In the genomic region with DNA sequence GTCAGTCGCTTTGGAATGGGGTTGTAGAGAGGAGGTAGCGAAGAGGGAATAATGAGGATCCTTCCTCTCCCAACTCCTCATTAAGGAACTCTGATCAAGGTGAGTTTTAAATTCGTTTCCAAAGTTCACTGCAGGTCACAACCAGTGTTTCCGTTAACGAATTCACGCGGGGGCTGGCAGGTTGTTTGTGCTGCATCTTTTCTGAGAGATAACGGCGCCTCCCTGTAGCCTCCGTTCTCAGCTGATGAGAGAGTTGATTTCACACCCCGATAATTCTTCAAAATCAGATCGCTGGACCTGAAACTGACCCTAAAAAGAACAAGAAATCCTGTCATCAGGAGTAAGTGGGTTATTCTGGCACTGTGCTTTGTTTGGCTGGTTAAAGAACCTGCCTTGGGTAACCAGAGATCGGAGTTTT, we compare ENCODE assay signal across 9 cellular contexts. TPM values are rescaled to one million over a fixed set of nuclear protein-coding genes. Genes with fewer than 3 reads are reported as not detected.
DNase-seq lines count a peak whose midpoint lies in the region; ATAC-seq and TF ChIP-seq lines count a peak whose summit lies in the region.
"Had no signal": no experiment of that assay in that cellular context is flagged by ENCODE, and none has a peak within 500 bp of the region (broad histone marks: within the 10 kb centered on the region; RNA-seq: fewer than 3 reads in every experiment).

No MANE protein-coding gene starts in this region.

- H3K9me3 Mint-ChIP-seq in natural killer cell treated with Interleukin-12 subunit alpha and Interleukin-12 subunit beta and Interleukin-15 and Interleukin-18, amount 100 ng/mL, for 72 hours = no peaks in the 10 kb centered on the region

- H3K36me3 Mint-ChIP-seq in natural killer cell treated with Interleukin-12 subunit alpha and Interleukin-12 subunit beta and Interleukin-15 and Interleukin-18, amount 100 ng/mL, for 72 hours = no peaks in the 10 kb centered on the region

- DNase-seq in EH (ENCODE audit: low read depth) (peak; percentile 6), NAMALWA (ENCODE audit: low spot score) (peak; percentile 62), astrocyte of the spinal cord (ENCODE audit: low read depth, low spot score) (no peak), ACHN (no peak), NOMO-1 (lab: John Stamatoyannopoulos, UW; ENCODE audit: unreplicated experiment in 2 of 2) (no peak), NOMO-1 treated with DMSO at 0.1 percent for 48 hours (lab: John Stamatoyannopoulos, UW; ENCODE audit: unreplicated experiment) (no peak), GM19238 (ENCODE audit: insufficient read length, low spot score) (no peak)
- DNase-seq in natural killer cell treated with Interleukin-12 subunit alpha and Interleukin-12 subunit beta and Interleukin-15 and Interleukin-18, amount 100 ng/mL, for 72 hours (ENCODE audit: low spot score) = no peak
- DNase-seq: SJCRH30 had no signal

- H3K4me1 Mint-ChIP-seq in natural killer cell treated with Interleukin-12 subunit alpha and Interleukin-12 subunit beta and Interleukin-15 and Interleukin-18, amount 100 ng/mL, for 72 hours (ENCODE audit: low read depth in 2 of 2) = peaks cover 48 to 66% of the 10 kb centered on the region in 2 donors

- ATAC-seq in natural killer cell treated with Interleukin-12 subunit alpha and Interleukin-12 subunit beta and Interleukin-15 and Interleukin-18, amount 100 ng/mL, for 72 hours = no peak

- in situ Hi-C loops in astrocyte of the spinal cord (cut with HindIII; ENCODE audit: low sequenced_read_pairs) (no loop called here), ACHN (cut with HindIII; ENCODE audit: low pct_ligation_motif_present, low pct_unique_long_range_greater_than_20kb, low sequenced_read_pairs) (no loop called here)

- peak overlapping the region; percentile 70 for H3K4me3 ChIP-seq in astrocyte of the spinal cord (ENCODE audit: low read depth, low read length)

- H3K27me3 Mint-ChIP-seq in natural killer cell treated with Interleukin-12 subunit alpha and Interleukin-12 subunit beta and Interleukin-15 and Interleukin-18, amount 100 ng/mL, for 72 hours = peaks cover 26 to 45% of the 10 kb centered on the region in 2 donors

- H3K4me3 Mint-ChIP-seq in natural killer cell treated with Interleukin-12 subunit alpha and Interleukin-12 subunit beta and Interleukin-15 and Interleukin-18, amount 100 ng/mL, for 72 hours = peak overlapping the region; percentile 81

- peak overlapping the region; percentile 85 to 87 for H3K27ac Mint-ChIP-seq in natural killer cell treated with Interleukin-12 subunit alpha and Interleukin-12 subunit beta and Interleukin-15 and Interleukin-18, amount 100 ng/mL, for 72 hours

- TF ChIP-seq CTCF in astrocyte of the spinal cord (IDR thresholded peaks at IDR 0.05; ENCODE audit: low read depth, low read length) = no peak

RNA-seq across cellular contexts. Expression of a gene that starts 33.2 kb away (rescaled TPM):
- total RNA-seq in natural killer cell treated with Interleukin-12 subunit alpha and Interleukin-12 subunit beta and Interleukin-15 and Interleukin-18, amount 100 ng/mL, for 72 hours = 100 to 1,000 TPM; 107 to 133 TPM

RNA-seq across cellular contexts. Expression of a gene that starts 51.1 kb away (rescaled TPM):
- total RNA-seq in natural killer cell treated with Interleukin-12 subunit alpha and Interleukin-12 subunit beta and Interleukin-15 and Interleukin-18, amount 100 ng/mL, for 72 hours = 10 to 100 TPM; 24.6 to 31.8 TPM

Comparison
In these comparisons a context has a peak if more than half of its experiments do, and no peak if none do; other contexts are left out.
1. DNase-seq: peak in EH (single experiment) and NAMALWA (single experiment); none in astrocyte of the spinal cord (single experiment), natural killer cell treated with Interleukin-12 subunit alpha and Interleukin-12 subunit beta and Interleukin-15 and Interleukin-18, amount 100 ng/mL, for 72 hours (single experiment), ACHN (single experiment), NOMO-1 (0 of 2), NOMO-1 treated with DMSO at 0.1 percent for 48 hours (single experiment) and GM19238 (single experiment).